Comparison of ENCODE assay signal across 1 cellular context in genomic region chr1:225908013-225908640, GRCh38.
TF ChIP-seq lines count a peak whose summit lies in the region.

No MANE protein-coding gene starts in this region.

TF ChIP-seq in H1, 55 proteins besides CTCF, POLR2A, EP300 and RAD21:
- TF ChIP-seq BRCA1 (IDR thresholded peaks at IDR 0.05; ENCODE audit: low read depth, low read length) (no peak), KDM1A (IDR thresholded peaks at IDR 0.05; ENCODE audit: borderline replicate concordance, low read length) (no peak), EZH2 (IDR thresholded peaks at IDR 0.05; ENCODE audit: low read depth, low read length, severe bottlenecking) (no peak), BCL11A (IDR thresholded peaks at IDR 0.05; ENCODE audit: low read depth in 2 of 2, low read length in 2 of 2) (no peak), RNF2 (IDR thresholded peaks at IDR 0.05; ENCODE audit: borderline replicate concordance, low read depth, low read length, missing control alignments, poor library complexity, severe bottlenecking) (no peak), ASH2L (IDR thresholded peaks at IDR 0.05; ENCODE audit: low read length) (no peak), RBBP5 (IDR thresholded peaks at IDR 0.05; ENCODE audit: borderline replicate concordance, low read depth, low read length) (no peak), SAP30 (IDR thresholded peaks at IDR 0.05; ENCODE audit: insufficient read depth, insufficient replicate concordance, low read length) (no peak), CTBP2 (IDR thresholded peaks at IDR 0.05; ENCODE audit: borderline replicate concordance, insufficient read depth, insufficient read length, low read length) (no peak), JUND (IDR thresholded peaks at IDR 0.05; ENCODE audit: low read length) (no peak), MAFK (IDR thresholded peaks at IDR 0.05; ENCODE audit: low read depth, low read length) (no peak), TAF1 (IDR thresholded peaks at IDR 0.05; ENCODE audit: low read depth, low read length) (no peak), CHD2 (IDR thresholded peaks at IDR 0.05; ENCODE audit: low read length) (no peak), SP2 (IDR thresholded peaks at IDR 0.05; ENCODE audit: low read length) (no peak), CBX8 (IDR thresholded peaks at IDR 0.05; ENCODE audit: borderline replicate concordance, low read depth, low read length) (no peak)
- TF ChIP-seq, protein P1, sequence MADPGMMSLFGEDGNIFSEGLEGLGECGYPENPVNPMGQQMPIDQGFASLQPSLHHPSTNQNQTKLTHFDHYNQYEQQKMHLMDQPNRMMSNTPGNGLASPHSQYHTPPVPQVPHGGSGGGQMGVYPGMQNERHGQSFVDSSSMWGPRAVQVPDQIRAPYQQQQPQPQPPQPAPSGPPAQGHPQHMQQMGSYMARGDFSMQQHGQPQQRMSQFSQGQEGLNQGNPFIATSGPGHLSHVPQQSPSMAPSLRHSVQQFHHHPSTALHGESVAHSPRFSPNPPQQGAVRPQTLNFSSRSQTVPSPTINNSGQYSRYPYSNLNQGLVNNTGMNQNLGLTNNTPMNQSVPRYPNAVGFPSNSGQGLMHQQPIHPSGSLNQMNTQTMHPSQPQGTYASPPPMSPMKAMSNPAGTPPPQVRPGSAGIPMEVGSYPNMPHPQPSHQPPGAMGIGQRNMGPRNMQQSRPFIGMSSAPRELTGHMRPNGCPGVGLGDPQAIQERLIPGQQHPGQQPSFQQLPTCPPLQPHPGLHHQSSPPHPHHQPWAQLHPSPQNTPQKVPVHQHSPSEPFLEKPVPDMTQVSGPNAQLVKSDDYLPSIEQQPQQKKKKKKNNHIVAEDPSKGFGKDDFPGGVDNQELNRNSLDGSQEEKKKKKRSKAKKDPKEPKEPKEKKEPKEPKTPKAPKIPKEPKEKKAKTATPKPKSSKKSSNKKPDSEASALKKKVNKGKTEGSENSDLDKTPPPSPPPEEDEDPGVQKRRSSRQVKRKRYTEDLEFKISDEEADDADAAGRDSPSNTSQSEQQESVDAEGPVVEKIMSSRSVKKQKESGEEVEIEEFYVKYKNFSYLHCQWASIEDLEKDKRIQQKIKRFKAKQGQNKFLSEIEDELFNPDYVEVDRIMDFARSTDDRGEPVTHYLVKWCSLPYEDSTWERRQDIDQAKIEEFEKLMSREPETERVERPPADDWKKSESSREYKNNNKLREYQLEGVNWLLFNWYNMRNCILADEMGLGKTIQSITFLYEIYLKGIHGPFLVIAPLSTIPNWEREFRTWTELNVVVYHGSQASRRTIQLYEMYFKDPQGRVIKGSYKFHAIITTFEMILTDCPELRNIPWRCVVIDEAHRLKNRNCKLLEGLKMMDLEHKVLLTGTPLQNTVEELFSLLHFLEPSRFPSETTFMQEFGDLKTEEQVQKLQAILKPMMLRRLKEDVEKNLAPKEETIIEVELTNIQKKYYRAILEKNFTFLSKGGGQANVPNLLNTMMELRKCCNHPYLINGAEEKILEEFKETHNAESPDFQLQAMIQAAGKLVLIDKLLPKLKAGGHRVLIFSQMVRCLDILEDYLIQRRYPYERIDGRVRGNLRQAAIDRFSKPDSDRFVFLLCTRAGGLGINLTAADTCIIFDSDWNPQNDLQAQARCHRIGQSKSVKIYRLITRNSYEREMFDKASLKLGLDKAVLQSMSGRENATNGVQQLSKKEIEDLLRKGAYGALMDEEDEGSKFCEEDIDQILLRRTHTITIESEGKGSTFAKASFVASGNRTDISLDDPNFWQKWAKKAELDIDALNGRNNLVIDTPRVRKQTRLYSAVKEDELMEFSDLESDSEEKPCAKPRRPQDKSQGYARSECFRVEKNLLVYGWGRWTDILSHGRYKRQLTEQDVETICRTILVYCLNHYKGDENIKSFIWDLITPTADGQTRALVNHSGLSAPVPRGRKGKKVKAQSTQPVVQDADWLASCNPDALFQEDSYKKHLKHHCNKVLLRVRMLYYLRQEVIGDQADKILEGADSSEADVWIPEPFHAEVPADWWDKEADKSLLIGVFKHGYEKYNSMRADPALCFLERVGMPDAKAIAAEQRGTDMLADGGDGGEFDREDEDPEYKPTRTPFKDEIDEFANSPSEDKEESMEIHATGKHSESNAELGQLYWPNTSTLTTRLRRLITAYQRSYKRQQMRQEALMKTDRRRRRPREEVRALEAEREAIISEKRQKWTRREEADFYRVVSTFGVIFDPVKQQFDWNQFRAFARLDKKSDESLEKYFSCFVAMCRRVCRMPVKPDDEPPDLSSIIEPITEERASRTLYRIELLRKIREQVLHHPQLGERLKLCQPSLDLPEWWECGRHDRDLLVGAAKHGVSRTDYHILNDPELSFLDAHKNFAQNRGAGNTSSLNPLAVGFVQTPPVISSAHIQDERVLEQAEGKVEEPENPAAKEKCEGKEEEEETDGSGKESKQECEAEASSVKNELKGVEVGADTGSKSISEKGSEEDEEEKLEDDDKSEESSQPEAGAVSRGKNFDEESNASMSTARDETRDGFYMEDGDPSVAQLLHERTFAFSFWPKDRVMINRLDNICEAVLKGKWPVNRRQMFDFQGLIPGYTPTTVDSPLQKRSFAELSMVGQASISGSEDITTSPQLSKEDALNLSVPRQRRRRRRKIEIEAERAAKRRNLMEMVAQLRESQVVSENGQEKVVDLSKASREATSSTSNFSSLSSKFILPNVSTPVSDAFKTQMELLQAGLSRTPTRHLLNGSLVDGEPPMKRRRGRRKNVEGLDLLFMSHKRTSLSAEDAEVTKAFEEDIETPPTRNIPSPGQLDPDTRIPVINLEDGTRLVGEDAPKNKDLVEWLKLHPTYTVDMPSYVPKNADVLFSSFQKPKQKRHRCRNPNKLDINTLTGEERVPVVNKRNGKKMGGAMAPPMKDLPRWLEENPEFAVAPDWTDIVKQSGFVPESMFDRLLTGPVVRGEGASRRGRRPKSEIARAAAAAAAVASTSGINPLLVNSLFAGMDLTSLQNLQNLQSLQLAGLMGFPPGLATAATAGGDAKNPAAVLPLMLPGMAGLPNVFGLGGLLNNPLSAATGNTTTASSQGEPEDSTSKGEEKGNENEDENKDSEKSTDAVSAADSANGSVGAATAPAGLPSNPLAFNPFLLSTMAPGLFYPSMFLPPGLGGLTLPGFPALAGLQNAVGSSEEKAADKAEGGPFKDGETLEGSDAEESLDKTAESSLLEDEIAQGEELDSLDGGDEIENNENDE (IDR thresholded peaks at IDR 0.05; ENCODE audit: insufficient replicate concordance, low read length) = no peak
- TF ChIP-seq, protein P2, sequence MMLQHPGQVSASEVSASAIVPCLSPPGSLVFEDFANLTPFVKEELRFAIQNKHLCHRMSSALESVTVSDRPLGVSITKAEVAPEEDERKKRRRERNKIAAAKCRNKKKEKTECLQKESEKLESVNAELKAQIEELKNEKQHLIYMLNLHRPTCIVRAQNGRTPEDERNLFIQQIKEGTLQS (IDR thresholded peaks at IDR 0.05; ENCODE audit: insufficient read depth, low read depth, low read length) = no peak
- TF ChIP-seq, protein P3, sequence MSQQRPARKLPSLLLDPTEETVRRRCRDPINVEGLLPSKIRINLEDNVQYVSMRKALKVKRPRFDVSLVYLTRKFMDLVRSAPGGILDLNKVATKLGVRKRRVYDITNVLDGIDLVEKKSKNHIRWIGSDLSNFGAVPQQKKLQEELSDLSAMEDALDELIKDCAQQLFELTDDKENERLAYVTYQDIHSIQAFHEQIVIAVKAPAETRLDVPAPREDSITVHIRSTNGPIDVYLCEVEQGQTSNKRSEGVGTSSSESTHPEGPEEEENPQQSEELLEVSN (IDR thresholded peaks at IDR 0.05) = no peak
